1 cellular context compared by ENCODE assay signal in genomic region chr15:43508421-43508820, GRCh38.
TF ChIP-seq lines count a peak whose summit lies in the region.

No MANE protein-coding gene starts in this region.

TF ChIP-seq in SK-N-SH, 30 proteins besides CTCF, POLR2A, EP300 and RAD21 (continued from another document):
- TF ChIP-seq REST (IDR thresholded peaks at IDR 0.05; ENCODE audit: low read depth, low read length), result no peak
- TF ChIP-seq, protein P1, sequence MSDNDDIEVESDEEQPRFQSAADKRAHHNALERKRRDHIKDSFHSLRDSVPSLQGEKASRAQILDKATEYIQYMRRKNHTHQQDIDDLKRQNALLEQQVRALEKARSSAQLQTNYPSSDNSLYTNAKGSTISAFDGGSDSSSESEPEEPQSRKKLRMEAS (IDR thresholded peaks at IDR 0.05; ENCODE audit: low read depth), result no peak
- TF ChIP-seq, protein P2, sequence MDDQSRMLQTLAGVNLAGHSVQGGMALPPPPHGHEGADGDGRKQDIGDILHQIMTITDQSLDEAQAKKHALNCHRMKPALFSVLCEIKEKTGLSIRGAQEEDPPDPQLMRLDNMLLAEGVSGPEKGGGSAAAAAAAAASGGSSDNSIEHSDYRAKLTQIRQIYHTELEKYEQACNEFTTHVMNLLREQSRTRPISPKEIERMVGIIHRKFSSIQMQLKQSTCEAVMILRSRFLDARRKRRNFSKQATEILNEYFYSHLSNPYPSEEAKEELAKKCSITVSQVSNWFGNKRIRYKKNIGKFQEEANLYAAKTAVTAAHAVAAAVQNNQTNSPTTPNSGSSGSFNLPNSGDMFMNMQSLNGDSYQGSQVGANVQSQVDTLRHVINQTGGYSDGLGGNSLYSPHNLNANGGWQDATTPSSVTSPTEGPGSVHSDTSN (IDR thresholded peaks at IDR 0.05), result no peak
- no peak for TF ChIP-seq MEF2A (IDR thresholded peaks at IDR 0.05; ENCODE audit: borderline replicate concordance, low read depth)
- no peak for TF ChIP-seq FOXM1 (IDR thresholded peaks at IDR 0.05; ENCODE audit: low read depth)
- TF ChIP-seq YY1 (IDR thresholded peaks at IDR 0.05; ENCODE audit: low read depth), result no peak
- no peak for TF ChIP-seq NRF1 (IDR thresholded peaks at IDR 0.05; ENCODE audit: low read depth, low read length)
- TF ChIP-seq GATA2 (CRISPR knock-in tag; IDR thresholded peaks at IDR 0.05), result no peak
- TF ChIP-seq RCOR1 (IDR thresholded peaks at IDR 0.05; ENCODE audit: low read length), result no peak
